ENCODE assay signal across 8 cellular contexts in genomic region chr4:15956179-15956850, GRCh38. TPM values are rescaled to one million over a fixed set of nuclear protein-coding genes. Genes with fewer than 3 reads are reported as not detected.
DNase-seq lines count a peak whose midpoint lies in the region; ATAC-seq and TF ChIP-seq lines count a peak whose summit lies in the region.

No MANE protein-coding gene starts in this region.

- no peak overlapping the region for H2AFZ ChIP-seq in neural progenitor cell (replicated peaks)

- 60% methylated on average over 9 of the region's 9 CpGs for WGBS in suprapubic skin

- peaks cover 2% of the 10 kb centered on the region for H3K27me3 Mint-ChIP-seq in neural progenitor cell (ENCODE audit: insufficient read depth, low read depth)

- H3K4me1 ChIP-seq in DOHH2 (ENCODE audit: control insufficient read depth, low read length) (peaks cover 4% of the 10 kb centered on the region), neural progenitor cell (no peaks in the 10 kb centered on the region), suprapubic skin (peaks cover 4% of the 10 kb centered on the region)

- H4K20me1 ChIP-seq in DOHH2 (ENCODE audit: control insufficient read depth, insufficient read depth, low read depth, low read length) = no peaks in the 10 kb centered on the region
- H4K20me1 ChIP-seq in neural progenitor cell (ENCODE audit: low read depth) = no peaks in the 10 kb centered on the region

- no peak overlapping the region for H3K9ac ChIP-seq in neural progenitor cell

- no peaks in the 10 kb centered on the region for H3K36me3 ChIP-seq in DOHH2 (ENCODE audit: control insufficient read depth, low read length)
- no peaks in the 10 kb centered on the region for H3K36me3 ChIP-seq in neural progenitor cell
- H3K36me3 ChIP-seq in suprapubic skin = no peaks in the 10 kb centered on the region

- peaks cover 12% of the 10 kb centered on the region for H3K9me3 Mint-ChIP-seq in neural progenitor cell

- no peak overlapping the region for H3K4me3 Mint-ChIP-seq in neural progenitor cell

- H3F3A ChIP-seq in DOHH2 (ENCODE audit: control insufficient read depth, insufficient read depth) = no peaks in the 10 kb centered on the region
- no peaks in the 10 kb centered on the region for H3F3A ChIP-seq in neural progenitor cell (ENCODE audit: low read depth)

- no peak overlapping the region for H3K27ac Mint-ChIP-seq in neural progenitor cell

- 0 out of 2 replicates have a peak, but pooled peaks cover 3% of the 10 kb centered on the region for H3K27me3 ChIP-seq in DOHH2 (ENCODE audit: control insufficient read depth, low read length)
- H3K27me3 ChIP-seq in neural progenitor cell = no peaks in the 10 kb centered on the region
- no peaks in the 10 kb centered on the region for H3K27me3 ChIP-seq in suprapubic skin

- H3K79me2 ChIP-seq in DOHH2 (ENCODE audit: control insufficient read depth, low read length) (no peaks in the 10 kb centered on the region), neural progenitor cell (ENCODE audit: low read depth) (no peaks in the 10 kb centered on the region)

- TF ChIP-seq CTCF in DOHH2 (IDR thresholded peaks at IDR 0.05; ENCODE audit: low read depth, low read length, poor library complexity, severe bottlenecking) = peak; percentile 96
- peak; percentile 99 for TF ChIP-seq CTCF in fibroblast of mammary gland (conservative IDR thresholded peaks at IDR 0.05; ENCODE audit: control insufficient read depth, insufficient read depth, low read depth, low read length)
- peak; percentile 97 for TF ChIP-seq CTCF in neural progenitor cell (IDR thresholded peaks at IDR 0.05)
- peak; percentile 73 to 94 for TF ChIP-seq CTCF in suprapubic skin (IDR thresholded peaks at IDR 0.05)

- TF ChIP-seq EP300 in suprapubic skin (IDR thresholded peaks at IDR 0.05) = no peak

- no peak overlapping the region for H3K27ac ChIP-seq in DOHH2 (ENCODE audit: low read depth, low read length)
- no peak overlapping the region for H3K27ac ChIP-seq in neural progenitor cell
- no peak overlapping the region for H3K27ac ChIP-seq in suprapubic skin

- ATAC-seq in GM21717 (IDR thresholded peaks at IDR 0.05; ENCODE audit: unreplicated experiment) = peak; percentile 87

- H3K36me3 Mint-ChIP-seq in neural progenitor cell = no peaks in the 10 kb centered on the region

- H3K9me3 ChIP-seq in DOHH2 (ENCODE audit: control insufficient read depth, insufficient read depth, low read length) (peaks cover 5% of the 10 kb centered on the region; the same call in 1 of the 2 replicates), neural progenitor cell (ENCODE audit: low read depth) (no peaks in the 10 kb centered on the region), suprapubic skin (no peaks in the 10 kb centered on the region)

- no peaks in the 10 kb centered on the region for H3K4me1 Mint-ChIP-seq in neural progenitor cell

- no peak overlapping the region for H3K4me2 ChIP-seq in DOHH2 (ENCODE audit: low read length)
- no peak overlapping the region for H3K4me2 ChIP-seq in neural progenitor cell

- DNase-seq in HuH-7.5 (ENCODE audit: low spot score) = peak; percentile 73
- peak; percentile 78 for DNase-seq in OCI-M1 (lab: John Stamatoyannopoulos, UW)
- peak; percentile 76 for DNase-seq in activated T-cell treated with anti-CD3 and anti-CD28 coated beads, Interleukin-2, amount 50 U/mL, for 1 hour
- DNase-seq in fibroblast of mammary gland (ENCODE audit: low read depth) = peak; percentile 70
- DNase-seq in neural progenitor cell (ENCODE audit: low spot score) = peak; percentile 90
- DNase-seq in suprapubic skin (ENCODE audit: low spot score in 2 of 2) = peak; percentile 85 to 90

- H3K4me3 ChIP-seq in DOHH2 (ENCODE audit: low read length) (no peak overlapping the region), fibroblast of mammary gland (ENCODE audit: control insufficient read depth, low read depth, low read length) (no peak overlapping the region), neural progenitor cell (no peak overlapping the region), suprapubic skin (no peak overlapping the region)

- no peak for TF ChIP-seq POLR2A in suprapubic skin (IDR thresholded peaks at IDR 0.05)

- no peaks in the 10 kb centered on the region for H3K9me2 ChIP-seq in DOHH2 (replicated peaks; ENCODE audit: control insufficient read depth, low read length)

RNA-seq across cellular contexts. Expression of gene FGFBP2, which starts 6.7 kb away (rescaled TPM):
- total RNA-seq in neural progenitor cell (ENCODE audit: low replicate concordance) (0.15 and 1.6 TPM in 2 replicates), suprapubic skin (10 to 100 TPM in 2 of 4 donors, 1 to 10 TPM in 2; 3.9 to 52.0 (median 9.7) TPM)

RNA-seq across cellular contexts. Expression of gene FGFBP1, which starts 17.8 kb away (rescaled TPM):
- not detected in 2 replicates for total RNA-seq in neural progenitor cell (ENCODE audit: low replicate concordance)
- total RNA-seq in suprapubic skin = 100 to 1,000 TPM in 2 of 4 donors, 10 to 100 TPM in 2; 28.7 to 178 (median 113) TPM

Comparison
In these comparisons a context has a peak if more than half of its experiments do, and no peak if none do; other contexts are left out.
1. RNA of gene FGFBP1, which starts 17.8 kb away (total RNA-seq): 28.7 to 178 TPM in suprapubic skin; not detected in neural progenitor cell; every median in the first group is over 10 times any median in the second.
2. Peak in every context shown above with its lines, with median percentiles within 50 percentile points of each other: CTCF ChIP-seq and DNase-seq.